Comparison of ENCODE assay signal across 1 cellular context in genomic region chr6:30672445-30673253, GRCh38.
TF ChIP-seq lines count a peak whose summit lies in the region.

Gene DHX16 (minus strand): TSS chr6:30673006. CDS start chr6:30672841, 165 bp downstream.

TF ChIP-seq in HepG2, 621 proteins besides CTCF, POLR2A, EP300 and RAD21 (continued from another document and continues in another):
- TF ChIP-seq DZIP1 (CRISPR knock-in tag; IDR thresholded peaks at IDR 0.05) (peak; percentile 96; the same call in 1 of the 2 replicates), GATAD2A (CRISPR knock-in tag; IDR thresholded peaks at IDR 0.05) (peak; percentile 73), ZNF138 (CRISPR knock-in tag; IDR thresholded peaks at IDR 0.05; ENCODE audit: low read depth) (peak; percentile 59; the same call in 1 of the 2 replicates), ZNF883 (CRISPR knock-in tag; IDR thresholded peaks at IDR 0.05; ENCODE audit: not compliant biosample characterization) (peak; percentile 80), ZSCAN12 (CRISPR knock-in tag; IDR thresholded peaks at IDR 0.05) (no peak), FOXA1 (IDR thresholded peaks at IDR 0.05) (no peak), FOXA1 (CRISPR knock-in tag; IDR thresholded peaks at IDR 0.05) (peak; percentile 28; the same call in 1 of the 2 replicates), PATZ1 (CRISPR knock-in tag; IDR thresholded peaks at IDR 0.05) (peak; percentile 16; the same call in 1 of the 2 replicates), ZNF543 (CRISPR knock-in tag; IDR thresholded peaks at IDR 0.05) (no peak; the same call in 1 of the 2 replicates), ZKSCAN5 (CRISPR knock-in tag; IDR thresholded peaks at IDR 0.05) (no peak), CBX5 (CRISPR knock-in tag; IDR thresholded peaks at IDR 0.05; ENCODE audit: borderline replicate concordance) (peak; percentile 59; the same call in 1 of the 2 replicates), FIP1L1 (IDR thresholded peaks at IDR 0.05; ENCODE audit: borderline replicate concordance, insufficient read depth, low read depth, low read length) (no peak), STAT5B (CRISPR knock-in tag; IDR thresholded peaks at IDR 0.05) (no peak), SUZ12 (IDR thresholded peaks at IDR 0.05; ENCODE audit: low read depth, low read length) (no peak), SALL1 (CRISPR knock-in tag; IDR thresholded peaks at IDR 0.05) (peak; percentile 78), RFXAP (CRISPR knock-in tag; IDR thresholded peaks at IDR 0.05; ENCODE audit: borderline replicate concordance) (peak; percentile 81; the same call in 1 of the 2 replicates), ZNF607 (CRISPR knock-in tag; IDR thresholded peaks at IDR 0.05; ENCODE audit: borderline replicate concordance) (peak; percentile 55), CBX1 (IDR thresholded peaks at IDR 0.05; ENCODE audit: low read depth) (no peak), GABPB1 (CRISPR knock-in tag; IDR thresholded peaks at IDR 0.05) (peak; percentile 96), DMAP1 (CRISPR knock-in tag; IDR thresholded peaks at IDR 0.05) (peak; percentile 83), KDM5B (CRISPR knock-in tag; IDR thresholded peaks at IDR 0.05; ENCODE audit: borderline replicate concordance) (peak; percentile 74; the same call in 1 of the 2 replicates), ZNF512B (CRISPR knock-in tag; IDR thresholded peaks at IDR 0.05; ENCODE audit: borderline replicate concordance) (no peak), PCBP2 (optimal IDR thresholded peaks at IDR 0.05; ENCODE audit: low read depth, low read length, poor library complexity, severe bottlenecking) (no peak), ZNF430 (CRISPR knock-in tag; IDR thresholded peaks at IDR 0.05) (no peak), ZNF598 (CRISPR knock-in tag; IDR thresholded peaks at IDR 0.05; ENCODE audit: borderline replicate concordance) (peak; percentile 79; the same call in 1 of the 2 replicates), FOXO1 (CRISPR knock-in tag; IDR thresholded peaks at IDR 0.05) (peak; percentile 48; the same call in 1 of the 2 replicates), NFE2L1 (CRISPR knock-in tag; IDR thresholded peaks at IDR 0.05; ENCODE audit: borderline replicate concordance) (0 out of 2 replicates have a peak, but pooled peaks have one; percentile 62), YEATS4 (CRISPR knock-in tag; IDR thresholded peaks at IDR 0.05; ENCODE audit: borderline replicate concordance) (peak; percentile 62), PTBP1 (IDR thresholded peaks at IDR 0.05; ENCODE audit: low read depth, low read length, poor library complexity, severe bottlenecking) (peak; percentile 65), SATB2 (CRISPR knock-in tag; IDR thresholded peaks at IDR 0.05) (no peak), MED8 (CRISPR knock-in tag; IDR thresholded peaks at IDR 0.05; ENCODE audit: insufficient replicate concordance) (peak; percentile 9), HMGXB4 (CRISPR knock-in tag; IDR thresholded peaks at IDR 0.05; ENCODE audit: borderline replicate concordance in 1 of 2, low read depth in 1 of 2) (peak; percentile 95 to 97), BATF2 (CRISPR knock-in tag; IDR thresholded peaks at IDR 0.05) (no peak), ZNF501 (CRISPR knock-in tag; IDR thresholded peaks at IDR 0.05) (peak; percentile 96), ZBTB25 (CRISPR knock-in tag; IDR thresholded peaks at IDR 0.05) (no peak; the same call in 1 of the 2 replicates), SP140L (CRISPR knock-in tag; IDR thresholded peaks at IDR 0.05; ENCODE audit: borderline replicate concordance) (no peak), JDP2 (CRISPR knock-in tag; IDR thresholded peaks at IDR 0.05; ENCODE audit: borderline replicate concordance) (no peak), DRAP1 (CRISPR knock-in tag; IDR thresholded peaks at IDR 0.05) (no peak; the same call in 1 of the 2 replicates), CHD2 (IDR thresholded peaks at IDR 0.05; ENCODE audit: low read depth, low read length) (peak; percentile 91), ARID4A (CRISPR knock-in tag; IDR thresholded peaks at IDR 0.05; ENCODE audit: borderline replicate concordance) (peak; percentile 97), HHEX (CRISPR knock-in tag; IDR thresholded peaks at IDR 0.05) (no peak), ZNF576 (CRISPR knock-in tag; IDR thresholded peaks at IDR 0.05) (no peak), NCOA2 (CRISPR knock-in tag; IDR thresholded peaks at IDR 0.05) (peak; percentile 64), DDIT3 (CRISPR knock-in tag; IDR thresholded peaks at IDR 0.05) (no peak), ZNF333 (CRISPR knock-in tag; IDR thresholded peaks at IDR 0.05; ENCODE audit: borderline replicate concordance) (no peak; the same call in 1 of the 2 replicates), NFATC3 (CRISPR knock-in tag; IDR thresholded peaks at IDR 0.05) (peak; percentile 87; the same call in 1 of the 2 replicates), ZNF850 (CRISPR knock-in tag; conservative IDR thresholded peaks at IDR 0.05) (peak; percentile 82; the same call in 1 of the 2 replicates), TOE1 (CRISPR knock-in tag; IDR thresholded peaks at IDR 0.05) (peak; percentile 56), ZSCAN9 (CRISPR knock-in tag; IDR thresholded peaks at IDR 0.05; ENCODE audit: borderline replicate concordance) (0 out of 2 replicates have a peak, but pooled peaks have one; percentile 67)
